1 cellular context compared by ENCODE assay signal in the genomic region with DNA sequence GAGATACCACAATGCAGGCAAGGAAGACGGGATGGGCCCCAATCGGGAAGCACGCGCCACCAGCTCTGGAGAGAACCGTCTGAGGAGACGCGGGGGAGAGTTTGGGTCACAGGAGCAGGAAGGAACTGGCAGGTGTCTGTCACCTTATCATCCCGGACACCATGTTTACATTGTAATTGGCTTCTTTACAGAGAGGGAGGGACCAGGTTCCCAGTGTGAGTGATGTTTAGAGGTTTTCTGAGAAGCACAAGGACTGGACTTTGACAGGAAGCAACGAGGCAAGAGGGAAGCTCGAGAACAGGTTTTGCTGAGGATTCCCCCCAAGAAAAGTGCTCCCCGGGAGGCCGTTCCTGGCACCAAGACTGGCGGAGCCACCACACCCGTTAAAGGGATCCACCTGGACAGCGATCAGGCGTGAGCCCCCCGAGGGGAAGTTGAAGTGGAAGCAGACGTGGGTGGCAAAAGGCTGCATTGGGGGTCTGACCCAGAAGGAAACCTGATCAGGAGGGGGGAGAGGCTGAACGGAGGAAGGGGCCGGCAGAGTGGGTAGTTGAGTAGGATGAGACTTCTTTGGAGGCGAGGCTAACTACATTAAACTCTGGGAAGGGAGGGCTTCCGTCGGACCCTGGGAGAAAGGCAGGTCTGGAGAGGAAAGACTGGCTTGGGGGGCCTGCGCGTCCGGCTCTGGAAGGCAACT.
TF ChIP-seq lines count a peak whose summit lies in the region.

No MANE protein-coding gene starts in this region.

TF ChIP-seq in K562, 482 proteins besides CTCF, POLR2A, EP300 and RAD21 (continued from another document and continues in another):
- TF ChIP-seq, protein P1, sequence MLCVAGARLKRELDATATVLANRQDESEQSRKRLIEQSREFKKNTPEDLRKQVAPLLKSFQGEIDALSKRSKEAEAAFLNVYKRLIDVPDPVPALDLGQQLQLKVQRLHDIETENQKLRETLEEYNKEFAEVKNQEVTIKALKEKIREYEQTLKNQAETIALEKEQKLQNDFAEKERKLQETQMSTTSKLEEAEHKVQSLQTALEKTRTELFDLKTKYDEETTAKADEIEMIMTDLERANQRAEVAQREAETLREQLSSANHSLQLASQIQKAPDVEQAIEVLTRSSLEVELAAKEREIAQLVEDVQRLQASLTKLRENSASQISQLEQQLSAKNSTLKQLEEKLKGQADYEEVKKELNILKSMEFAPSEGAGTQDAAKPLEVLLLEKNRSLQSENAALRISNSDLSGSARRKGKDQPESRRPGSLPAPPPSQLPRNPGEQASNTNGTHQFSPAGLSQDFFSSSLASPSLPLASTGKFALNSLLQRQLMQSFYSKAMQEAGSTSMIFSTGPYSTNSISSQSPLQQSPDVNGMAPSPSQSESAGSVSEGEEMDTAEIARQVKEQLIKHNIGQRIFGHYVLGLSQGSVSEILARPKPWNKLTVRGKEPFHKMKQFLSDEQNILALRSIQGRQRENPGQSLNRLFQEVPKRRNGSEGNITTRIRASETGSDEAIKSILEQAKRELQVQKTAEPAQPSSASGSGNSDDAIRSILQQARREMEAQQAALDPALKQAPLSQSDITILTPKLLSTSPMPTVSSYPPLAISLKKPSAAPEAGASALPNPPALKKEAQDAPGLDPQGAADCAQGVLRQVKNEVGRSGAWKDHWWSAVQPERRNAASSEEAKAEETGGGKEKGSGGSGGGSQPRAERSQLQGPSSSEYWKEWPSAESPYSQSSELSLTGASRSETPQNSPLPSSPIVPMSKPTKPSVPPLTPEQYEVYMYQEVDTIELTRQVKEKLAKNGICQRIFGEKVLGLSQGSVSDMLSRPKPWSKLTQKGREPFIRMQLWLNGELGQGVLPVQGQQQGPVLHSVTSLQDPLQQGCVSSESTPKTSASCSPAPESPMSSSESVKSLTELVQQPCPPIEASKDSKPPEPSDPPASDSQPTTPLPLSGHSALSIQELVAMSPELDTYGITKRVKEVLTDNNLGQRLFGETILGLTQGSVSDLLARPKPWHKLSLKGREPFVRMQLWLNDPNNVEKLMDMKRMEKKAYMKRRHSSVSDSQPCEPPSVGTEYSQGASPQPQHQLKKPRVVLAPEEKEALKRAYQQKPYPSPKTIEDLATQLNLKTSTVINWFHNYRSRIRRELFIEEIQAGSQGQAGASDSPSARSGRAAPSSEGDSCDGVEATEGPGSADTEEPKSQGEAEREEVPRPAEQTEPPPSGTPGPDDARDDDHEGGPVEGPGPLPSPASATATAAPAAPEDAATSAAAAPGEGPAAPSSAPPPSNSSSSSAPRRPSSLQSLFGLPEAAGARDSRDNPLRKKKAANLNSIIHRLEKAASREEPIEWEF (CRISPR knock-in tag; IDR thresholded peaks at IDR 0.05), result no peak
- TF ChIP-seq PHB2 (IDR thresholded peaks at IDR 0.05; ENCODE audit: low read depth) (no peak), CREB1 (IDR thresholded peaks at IDR 0.05) (peak; percentile 57), CREB1 (CRISPR knock-in tag; IDR thresholded peaks at IDR 0.05) (no peak), HDAC1 (IDR thresholded peaks at IDR 0.05) (peak in 1 of 2 experiments; percentile 98; a peak in 3 of 4 replicates), YBX1 (IDR thresholded peaks at IDR 0.05) (no peak), DMBX1 (CRISPR knock-in tag; IDR thresholded peaks at IDR 0.05; ENCODE audit: borderline replicate concordance) (0 out of 2 replicates have a peak, but pooled peaks have one; percentile 32), RBM22 (IDR thresholded peaks at IDR 0.05; ENCODE audit: low read depth, low read length, poor library complexity, severe bottlenecking) (no peak), ARID1B (IDR thresholded peaks at IDR 0.05) (peak; percentile 94), NRF1 (conservative IDR thresholded peaks at IDR 0.05 in 1 of 2, IDR thresholded peaks at IDR 0.05 in 1 of 2) (peak in 1 of 2 experiments; percentile 68; a peak in 3 of 4 replicates), BRD4 (IDR thresholded peaks at IDR 0.05) (0 out of 2 replicates have a peak, but pooled peaks have one; percentile 37), TCFL5 (CRISPR knock-in tag; conservative IDR thresholded peaks at IDR 0.05) (no peak), XRCC3 (IDR thresholded peaks at IDR 0.05) (no peak), ZNF311 (CRISPR knock-in tag; IDR thresholded peaks at IDR 0.05) (no peak), ZNF263 (CRISPR knock-in tag; IDR thresholded peaks at IDR 0.05; ENCODE audit: borderline replicate concordance) (no peak; the same call in 1 of the 2 replicates)
- TF ChIP-seq, protein P2, sequence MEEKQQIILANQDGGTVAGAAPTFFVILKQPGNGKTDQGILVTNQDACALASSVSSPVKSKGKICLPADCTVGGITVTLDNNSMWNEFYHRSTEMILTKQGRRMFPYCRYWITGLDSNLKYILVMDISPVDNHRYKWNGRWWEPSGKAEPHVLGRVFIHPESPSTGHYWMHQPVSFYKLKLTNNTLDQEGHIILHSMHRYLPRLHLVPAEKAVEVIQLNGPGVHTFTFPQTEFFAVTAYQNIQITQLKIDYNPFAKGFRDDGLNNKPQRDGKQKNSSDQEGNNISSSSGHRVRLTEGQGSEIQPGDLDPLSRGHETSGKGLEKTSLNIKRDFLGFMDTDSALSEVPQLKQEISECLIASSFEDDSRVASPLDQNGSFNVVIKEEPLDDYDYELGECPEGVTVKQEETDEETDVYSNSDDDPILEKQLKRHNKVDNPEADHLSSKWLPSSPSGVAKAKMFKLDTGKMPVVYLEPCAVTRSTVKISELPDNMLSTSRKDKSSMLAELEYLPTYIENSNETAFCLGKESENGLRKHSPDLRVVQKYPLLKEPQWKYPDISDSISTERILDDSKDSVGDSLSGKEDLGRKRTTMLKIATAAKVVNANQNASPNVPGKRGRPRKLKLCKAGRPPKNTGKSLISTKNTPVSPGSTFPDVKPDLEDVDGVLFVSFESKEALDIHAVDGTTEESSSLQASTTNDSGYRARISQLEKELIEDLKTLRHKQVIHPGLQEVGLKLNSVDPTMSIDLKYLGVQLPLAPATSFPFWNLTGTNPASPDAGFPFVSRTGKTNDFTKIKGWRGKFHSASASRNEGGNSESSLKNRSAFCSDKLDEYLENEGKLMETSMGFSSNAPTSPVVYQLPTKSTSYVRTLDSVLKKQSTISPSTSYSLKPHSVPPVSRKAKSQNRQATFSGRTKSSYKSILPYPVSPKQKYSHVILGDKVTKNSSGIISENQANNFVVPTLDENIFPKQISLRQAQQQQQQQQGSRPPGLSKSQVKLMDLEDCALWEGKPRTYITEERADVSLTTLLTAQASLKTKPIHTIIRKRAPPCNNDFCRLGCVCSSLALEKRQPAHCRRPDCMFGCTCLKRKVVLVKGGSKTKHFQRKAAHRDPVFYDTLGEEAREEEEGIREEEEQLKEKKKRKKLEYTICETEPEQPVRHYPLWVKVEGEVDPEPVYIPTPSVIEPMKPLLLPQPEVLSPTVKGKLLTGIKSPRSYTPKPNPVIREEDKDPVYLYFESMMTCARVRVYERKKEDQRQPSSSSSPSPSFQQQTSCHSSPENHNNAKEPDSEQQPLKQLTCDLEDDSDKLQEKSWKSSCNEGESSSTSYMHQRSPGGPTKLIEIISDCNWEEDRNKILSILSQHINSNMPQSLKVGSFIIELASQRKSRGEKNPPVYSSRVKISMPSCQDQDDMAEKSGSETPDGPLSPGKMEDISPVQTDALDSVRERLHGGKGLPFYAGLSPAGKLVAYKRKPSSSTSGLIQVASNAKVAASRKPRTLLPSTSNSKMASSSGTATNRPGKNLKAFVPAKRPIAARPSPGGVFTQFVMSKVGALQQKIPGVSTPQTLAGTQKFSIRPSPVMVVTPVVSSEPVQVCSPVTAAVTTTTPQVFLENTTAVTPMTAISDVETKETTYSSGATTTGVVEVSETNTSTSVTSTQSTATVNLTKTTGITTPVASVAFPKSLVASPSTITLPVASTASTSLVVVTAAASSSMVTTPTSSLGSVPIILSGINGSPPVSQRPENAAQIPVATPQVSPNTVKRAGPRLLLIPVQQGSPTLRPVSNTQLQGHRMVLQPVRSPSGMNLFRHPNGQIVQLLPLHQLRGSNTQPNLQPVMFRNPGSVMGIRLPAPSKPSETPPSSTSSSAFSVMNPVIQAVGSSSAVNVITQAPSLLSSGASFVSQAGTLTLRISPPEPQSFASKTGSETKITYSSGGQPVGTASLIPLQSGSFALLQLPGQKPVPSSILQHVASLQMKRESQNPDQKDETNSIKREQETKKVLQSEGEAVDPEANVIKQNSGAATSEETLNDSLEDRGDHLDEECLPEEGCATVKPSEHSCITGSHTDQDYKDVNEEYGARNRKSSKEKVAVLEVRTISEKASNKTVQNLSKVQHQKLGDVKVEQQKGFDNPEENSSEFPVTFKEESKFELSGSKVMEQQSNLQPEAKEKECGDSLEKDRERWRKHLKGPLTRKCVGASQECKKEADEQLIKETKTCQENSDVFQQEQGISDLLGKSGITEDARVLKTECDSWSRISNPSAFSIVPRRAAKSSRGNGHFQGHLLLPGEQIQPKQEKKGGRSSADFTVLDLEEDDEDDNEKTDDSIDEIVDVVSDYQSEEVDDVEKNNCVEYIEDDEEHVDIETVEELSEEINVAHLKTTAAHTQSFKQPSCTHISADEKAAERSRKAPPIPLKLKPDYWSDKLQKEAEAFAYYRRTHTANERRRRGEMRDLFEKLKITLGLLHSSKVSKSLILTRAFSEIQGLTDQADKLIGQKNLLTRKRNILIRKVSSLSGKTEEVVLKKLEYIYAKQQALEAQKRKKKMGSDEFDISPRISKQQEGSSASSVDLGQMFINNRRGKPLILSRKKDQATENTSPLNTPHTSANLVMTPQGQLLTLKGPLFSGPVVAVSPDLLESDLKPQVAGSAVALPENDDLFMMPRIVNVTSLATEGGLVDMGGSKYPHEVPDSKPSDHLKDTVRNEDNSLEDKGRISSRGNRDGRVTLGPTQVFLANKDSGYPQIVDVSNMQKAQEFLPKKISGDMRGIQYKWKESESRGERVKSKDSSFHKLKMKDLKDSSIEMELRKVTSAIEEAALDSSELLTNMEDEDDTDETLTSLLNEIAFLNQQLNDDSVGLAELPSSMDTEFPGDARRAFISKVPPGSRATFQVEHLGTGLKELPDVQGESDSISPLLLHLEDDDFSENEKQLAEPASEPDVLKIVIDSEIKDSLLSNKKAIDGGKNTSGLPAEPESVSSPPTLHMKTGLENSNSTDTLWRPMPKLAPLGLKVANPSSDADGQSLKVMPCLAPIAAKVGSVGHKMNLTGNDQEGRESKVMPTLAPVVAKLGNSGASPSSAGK (IDR thresholded peaks at IDR 0.05), result peak; percentile 84
- TF ChIP-seq, protein P3, sequence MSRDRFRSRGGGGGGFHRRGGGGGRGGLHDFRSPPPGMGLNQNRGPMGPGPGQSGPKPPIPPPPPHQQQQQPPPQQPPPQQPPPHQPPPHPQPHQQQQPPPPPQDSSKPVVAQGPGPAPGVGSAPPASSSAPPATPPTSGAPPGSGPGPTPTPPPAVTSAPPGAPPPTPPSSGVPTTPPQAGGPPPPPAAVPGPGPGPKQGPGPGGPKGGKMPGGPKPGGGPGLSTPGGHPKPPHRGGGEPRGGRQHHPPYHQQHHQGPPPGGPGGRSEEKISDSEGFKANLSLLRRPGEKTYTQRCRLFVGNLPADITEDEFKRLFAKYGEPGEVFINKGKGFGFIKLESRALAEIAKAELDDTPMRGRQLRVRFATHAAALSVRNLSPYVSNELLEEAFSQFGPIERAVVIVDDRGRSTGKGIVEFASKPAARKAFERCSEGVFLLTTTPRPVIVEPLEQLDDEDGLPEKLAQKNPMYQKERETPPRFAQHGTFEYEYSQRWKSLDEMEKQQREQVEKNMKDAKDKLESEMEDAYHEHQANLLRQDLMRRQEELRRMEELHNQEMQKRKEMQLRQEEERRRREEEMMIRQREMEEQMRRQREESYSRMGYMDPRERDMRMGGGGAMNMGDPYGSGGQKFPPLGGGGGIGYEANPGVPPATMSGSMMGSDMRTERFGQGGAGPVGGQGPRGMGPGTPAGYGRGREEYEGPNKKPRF (IDR thresholded peaks at IDR 0.05; ENCODE audit: low read depth, low read length), result no peak
- TF ChIP-seq, protein P4, sequence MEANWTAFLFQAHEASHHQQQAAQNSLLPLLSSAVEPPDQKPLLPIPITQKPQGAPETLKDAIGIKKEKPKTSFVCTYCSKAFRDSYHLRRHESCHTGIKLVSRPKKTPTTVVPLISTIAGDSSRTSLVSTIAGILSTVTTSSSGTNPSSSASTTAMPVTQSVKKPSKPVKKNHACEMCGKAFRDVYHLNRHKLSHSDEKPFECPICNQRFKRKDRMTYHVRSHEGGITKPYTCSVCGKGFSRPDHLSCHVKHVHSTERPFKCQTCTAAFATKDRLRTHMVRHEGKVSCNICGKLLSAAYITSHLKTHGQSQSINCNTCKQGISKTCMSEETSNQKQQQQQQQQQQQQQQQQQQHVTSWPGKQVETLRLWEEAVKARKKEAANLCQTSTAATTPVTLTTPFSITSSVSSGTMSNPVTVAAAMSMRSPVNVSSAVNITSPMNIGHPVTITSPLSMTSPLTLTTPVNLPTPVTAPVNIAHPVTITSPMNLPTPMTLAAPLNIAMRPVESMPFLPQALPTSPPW (CRISPR knock-in tag; IDR thresholded peaks at IDR 0.05), result peak; percentile 55
- TF ChIP-seq, protein P5, sequence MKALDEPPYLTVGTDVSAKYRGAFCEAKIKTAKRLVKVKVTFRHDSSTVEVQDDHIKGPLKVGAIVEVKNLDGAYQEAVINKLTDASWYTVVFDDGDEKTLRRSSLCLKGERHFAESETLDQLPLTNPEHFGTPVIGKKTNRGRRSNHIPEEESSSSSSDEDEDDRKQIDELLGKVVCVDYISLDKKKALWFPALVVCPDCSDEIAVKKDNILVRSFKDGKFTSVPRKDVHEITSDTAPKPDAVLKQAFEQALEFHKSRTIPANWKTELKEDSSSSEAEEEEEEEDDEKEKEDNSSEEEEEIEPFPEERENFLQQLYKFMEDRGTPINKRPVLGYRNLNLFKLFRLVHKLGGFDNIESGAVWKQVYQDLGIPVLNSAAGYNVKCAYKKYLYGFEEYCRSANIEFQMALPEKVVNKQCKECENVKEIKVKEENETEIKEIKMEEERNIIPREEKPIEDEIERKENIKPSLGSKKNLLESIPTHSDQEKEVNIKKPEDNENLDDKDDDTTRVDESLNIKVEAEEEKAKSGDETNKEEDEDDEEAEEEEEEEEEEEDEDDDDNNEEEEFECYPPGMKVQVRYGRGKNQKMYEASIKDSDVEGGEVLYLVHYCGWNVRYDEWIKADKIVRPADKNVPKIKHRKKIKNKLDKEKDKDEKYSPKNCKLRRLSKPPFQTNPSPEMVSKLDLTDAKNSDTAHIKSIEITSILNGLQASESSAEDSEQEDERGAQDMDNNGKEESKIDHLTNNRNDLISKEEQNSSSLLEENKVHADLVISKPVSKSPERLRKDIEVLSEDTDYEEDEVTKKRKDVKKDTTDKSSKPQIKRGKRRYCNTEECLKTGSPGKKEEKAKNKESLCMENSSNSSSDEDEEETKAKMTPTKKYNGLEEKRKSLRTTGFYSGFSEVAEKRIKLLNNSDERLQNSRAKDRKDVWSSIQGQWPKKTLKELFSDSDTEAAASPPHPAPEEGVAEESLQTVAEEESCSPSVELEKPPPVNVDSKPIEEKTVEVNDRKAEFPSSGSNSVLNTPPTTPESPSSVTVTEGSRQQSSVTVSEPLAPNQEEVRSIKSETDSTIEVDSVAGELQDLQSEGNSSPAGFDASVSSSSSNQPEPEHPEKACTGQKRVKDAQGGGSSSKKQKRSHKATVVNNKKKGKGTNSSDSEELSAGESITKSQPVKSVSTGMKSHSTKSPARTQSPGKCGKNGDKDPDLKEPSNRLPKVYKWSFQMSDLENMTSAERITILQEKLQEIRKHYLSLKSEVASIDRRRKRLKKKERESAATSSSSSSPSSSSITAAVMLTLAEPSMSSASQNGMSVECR (CRISPR knock-in tag; IDR thresholded peaks at IDR 0.05), result peak; percentile 59
